26 cellular contexts compared by ENCODE assay signal in genomic region chr16:81666102-81666501, GRCh38.
"Had no signal": no experiment of that assay in that cellular context is flagged by ENCODE, and none has a peak within 500 bp of the region (broad histone marks: within the 10 kb centered on the region; RNA-seq: fewer than 3 reads in every experiment).

No MANE protein-coding gene starts in this region.

- H3K27me3 Mint-ChIP-seq: activated CD4-positive, alpha-beta T cell treated with anti-CD3 and anti-CD28 coated beads, Interleukin-2, amount 10 ng/mL, durations not matched to agents 24 days and 14 days; activated CD8-positive, alpha-beta memory T cell treated with anti-CD3 and anti-CD28 coated beads, Interleukin-2, amount 10 ng/mL, durations not matched to agents 7 days and 5 days; activated CD8-positive, alpha-beta T cell treated with anti-CD3 and anti-CD28 coated beads for 36 hours; activated naive CD4-positive, alpha-beta T cell treated with anti-CD3 and anti-CD28 coated beads, Interleukin-2, amount 50 U/mL, for 24 hours; memory B cell; naive B cell had no signal

- DNase-seq: activated CD4-positive, alpha-beta T cell treated with anti-CD3 and anti-CD28 coated beads, Interleukin-2, amount 10 ng/mL, durations not matched to agents 24 days and 14 days; activated CD8-positive, alpha-beta memory T cell treated with anti-CD3 and anti-CD28 coated beads, Interleukin-2, amount 10 ng/mL, durations not matched to agents 7 days and 5 days; activated CD8-positive, alpha-beta T cell treated with anti-CD3 and anti-CD28 coated beads for 36 hours; activated gamma-delta T cell; activated T-cell treated with anti-CD3 and anti-CD28 coated beads for 4 hours; aorta; brain microvascular endothelial cell; caudate nucleus; dermis blood vessel endothelial cell; effector memory CD4-positive, alpha-beta T cell; esophagus squamous epithelium; gastrocnemius medialis; hippocampal formation; naive B cell; stimulated activated CD4-positive, alpha-beta T cell treated with anti-CD3 and anti-CD28 coated beads, Interleukin-4, amount 100 ng/mL, for 1 hour; stimulated activated naive CD4-positive, alpha-beta T cell treated with Interleukin-2 at 50 U/mL for 16 hours; trophoblast cell had no signal

- H3K4me3 ChIP-seq: esophagus squamous epithelium, gastrocnemius medialis, smooth muscle cell, suprapubic skin had no signal

- H3K4me1 ChIP-seq: gastrocnemius medialis had no signal

- H3K36me3 ChIP-seq: gastrocnemius medialis had no signal

- H3K9me3 Mint-ChIP-seq: activated CD8-positive, alpha-beta T cell treated with anti-CD3 and anti-CD28 coated beads for 36 hours; activated naive CD4-positive, alpha-beta T cell treated with anti-CD3 and anti-CD28 coated beads, Interleukin-2, amount 50 U/mL, for 24 hours; memory B cell; T-helper 2 cell treated with Interferon-gamma antibody and Interleukin-4, amounts not matched to agents 5 μg/mL and 100 μg/mL, for 36 hours had no signal

- H3K27me3 ChIP-seq: brain microvascular endothelial cell, esophagus squamous epithelium, gastrocnemius medialis, suprapubic skin had no signal

- H3K27ac ChIP-seq: brain microvascular endothelial cell, gastrocnemius medialis, suprapubic skin, VCaP had no signal

- H3K4me1 Mint-ChIP-seq: activated naive CD4-positive, alpha-beta T cell treated with anti-CD3 and anti-CD28 coated beads, Interleukin-2, amount 50 U/mL, for 24 hours had no signal

- H3K4me3 Mint-ChIP-seq: activated CD4-positive, alpha-beta T cell treated with anti-CD3 and anti-CD28 coated beads, Interleukin-2, amount 10 ng/mL, durations not matched to agents 24 days and 14 days; activated CD8-positive, alpha-beta memory T cell treated with anti-CD3 and anti-CD28 coated beads, Interleukin-2, amount 10 ng/mL, durations not matched to agents 7 days and 5 days; activated CD8-positive, alpha-beta T cell treated with anti-CD3 and anti-CD28 coated beads for 36 hours; activated naive CD4-positive, alpha-beta T cell treated with anti-CD3 and anti-CD28 coated beads, Interleukin-2, amount 50 U/mL, for 24 hours; memory B cell; naive B cell; T-helper 2 cell treated with Interferon-gamma antibody and Interleukin-4, amounts not matched to agents 5 μg/mL and 100 μg/mL, for 36 hours had no signal

- H3K9me3 ChIP-seq: esophagus squamous epithelium, gastrocnemius medialis, suprapubic skin had no signal

- ATAC-seq: activated CD4-positive, CD25-positive, alpha-beta regulatory T cell treated with anti-CD3 and anti-CD28 coated beads, Interleukin-2, amount 50 U/mL, for 24 hours; activated CD8-positive, alpha-beta memory T cell treated with anti-CD3 and anti-CD28 coated beads, Interleukin-2, amount 10 ng/mL, durations not matched to agents 7 days and 5 days; activated CD8-positive, alpha-beta T cell treated with anti-CD3 and anti-CD28 coated beads for 36 hours; gastrocnemius medialis; sciatic nerve; SK-N-SH treated with all-trans-retinoic acid at 6 μM for 48 hours had no signal

- H3K27ac Mint-ChIP-seq: activated CD4-positive, alpha-beta T cell treated with anti-CD3 and anti-CD28 coated beads, Interleukin-2, amount 10 ng/mL, durations not matched to agents 24 days and 14 days; activated CD8-positive, alpha-beta memory T cell treated with anti-CD3 and anti-CD28 coated beads, Interleukin-2, amount 10 ng/mL, durations not matched to agents 7 days and 5 days; activated CD8-positive, alpha-beta T cell treated with anti-CD3 and anti-CD28 coated beads for 36 hours; activated naive CD4-positive, alpha-beta T cell treated with anti-CD3 and anti-CD28 coated beads, Interleukin-2, amount 50 U/mL, for 24 hours; T-helper 2 cell treated with Interferon-gamma antibody and Interleukin-4, amounts not matched to agents 5 μg/mL and 100 μg/mL, for 36 hours had no signal
